In the genomic region with DNA sequence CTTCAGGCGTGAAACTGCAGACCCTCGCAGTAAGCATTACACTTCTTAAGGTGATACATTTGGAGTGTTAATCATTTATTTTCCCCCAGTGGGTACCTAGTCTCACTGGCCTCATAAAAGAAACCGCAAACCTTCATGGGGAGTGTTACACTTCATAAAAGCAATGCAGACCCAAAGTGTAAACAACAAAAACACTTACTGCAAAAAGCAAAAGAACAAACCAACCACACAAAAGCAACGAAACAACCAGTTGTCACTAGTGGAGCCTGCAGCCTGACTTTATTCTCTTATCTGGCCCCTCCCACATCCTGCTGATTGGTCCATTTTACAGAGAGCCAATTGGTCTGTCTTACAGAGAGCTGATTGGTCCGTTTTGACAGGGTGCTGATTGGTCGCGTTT, we compare ENCODE assay signal across 21 cellular contexts. TPM values are rescaled to one million over a fixed set of nuclear protein-coding genes. Genes with fewer than 3 reads are reported as not detected.
DNase-seq lines count a peak whose midpoint lies in the region; ATAC-seq lines count a peak whose summit lies in the region.
"Had no signal": no experiment of that assay in that cellular context is flagged by ENCODE, and none has a peak within 500 bp of the region (broad histone marks: within the 10 kb centered on the region; RNA-seq: fewer than 3 reads in every experiment).

No MANE protein-coding gene starts in this region.

- peak overlapping the region; percentile 13 for H3K4me3 Mint-ChIP-seq in activated naive CD8-positive, alpha-beta T cell
- H3K4me3 Mint-ChIP-seq in activated naive CD8-positive, alpha-beta T cell treated with anti-CD3 and anti-CD28 coated beads, Interleukin-2, amount 50 U/mL, for 24 hours: no peak overlapping the region
- H3K4me3 Mint-ChIP-seq in IgD-negative memory B cell: peak overlapping the region in 1 of 4 donors; percentile 74
- no peak overlapping the region for H3K4me3 Mint-ChIP-seq in activated CD8-positive, alpha-beta T cell treated with anti-CD3 and anti-CD28 coated beads, Interleukin-2, amount 10 ng/mL, durations not matched to agents 7 days and 5 days
- H3K4me3 Mint-ChIP-seq in stimulated activated memory B cell treated with anti-CD40 and anti-IgM and Interleukin-4, amounts not matched to agents 10 μg/mL and 1 μg/mL and 100 μg/mL, for 72 hours: no peak overlapping the region
- H3K4me3 Mint-ChIP-seq: activated T-cell treated with anti-CD3 and anti-CD28 coated beads, Interleukin-2, amount 50 U/mL, for 24 hours; mesothelial cell of epicardium; nephron; stimulated activated effector memory CD8-positive, alpha-beta T cell treated with anti-CD3 and anti-CD28 coated beads, Interleukin-12 subunit alpha, Interleukin-12 subunit beta, amount 100 ng/mL, for 72 hours had no signal

- ATAC-seq in activated naive CD8-positive, alpha-beta T cell treated with anti-CD3 and anti-CD28 coated beads, Interleukin-2, amount 50 U/mL, for 24 hours: no peak
- no peak for ATAC-seq in activated CD8-positive, alpha-beta T cell treated with anti-CD3 and anti-CD28 coated beads, Interleukin-2, amount 10 ng/mL, durations not matched to agents 7 days and 5 days
- no peak for ATAC-seq in stimulated activated memory B cell treated with anti-CD40 and anti-IgM and Interleukin-4, amounts not matched to agents 10 μg/mL and 1 μg/mL and 100 μg/mL, for 72 hours
- ATAC-seq in HG03520 (IDR thresholded peaks at IDR 0.05; ENCODE audit: unreplicated experiment): no peak
- ATAC-seq: gastroesophageal sphincter; Right ventricle myocardium inferior; SK-N-SH treated with all-trans-retinoic acid at 6 μM for 48 hours; stimulated activated effector memory CD8-positive, alpha-beta T cell treated with anti-CD3 and anti-CD28 coated beads, Interleukin-12 subunit alpha, Interleukin-12 subunit beta, amount 100 ng/mL, for 72 hours; upper lobe of right lung had no signal

- no peaks in the 10 kb centered on the region for H3K36me3 Mint-ChIP-seq in activated naive CD8-positive, alpha-beta T cell
- no peaks in the 10 kb centered on the region for H3K36me3 Mint-ChIP-seq in activated naive CD8-positive, alpha-beta T cell treated with anti-CD3 and anti-CD28 coated beads, Interleukin-2, amount 50 U/mL, for 24 hours (ENCODE audit: low read depth)
- peaks cover 4% of the 10 kb centered on the region for H3K36me3 Mint-ChIP-seq in IgD-negative memory B cell
- peaks cover 44% of the 10 kb centered on the region for H3K36me3 Mint-ChIP-seq in activated CD8-positive, alpha-beta T cell treated with anti-CD3 and anti-CD28 coated beads, Interleukin-2, amount 10 ng/mL, durations not matched to agents 7 days and 5 days (ENCODE audit: low read depth)
- H3K36me3 Mint-ChIP-seq in stimulated activated memory B cell treated with anti-CD40 and anti-IgM and Interleukin-4, amounts not matched to agents 10 μg/mL and 1 μg/mL and 100 μg/mL, for 72 hours: peaks cover 29% of the 10 kb centered on the region
- H3K36me3 Mint-ChIP-seq: mesothelial cell of epicardium; stimulated activated effector memory CD8-positive, alpha-beta T cell treated with anti-CD3 and anti-CD28 coated beads, Interleukin-12 subunit alpha, Interleukin-12 subunit beta, amount 100 ng/mL, for 72 hours had no signal

- H3K27ac Mint-ChIP-seq in activated naive CD8-positive, alpha-beta T cell: no peak overlapping the region
- no peak overlapping the region for H3K27ac Mint-ChIP-seq in activated naive CD8-positive, alpha-beta T cell treated with anti-CD3 and anti-CD28 coated beads, Interleukin-2, amount 50 U/mL, for 24 hours
- peak overlapping the region in 2 of 3 donors; percentile 67 to 72 for H3K27ac Mint-ChIP-seq in IgD-negative memory B cell
- H3K27ac Mint-ChIP-seq in activated CD8-positive, alpha-beta T cell treated with anti-CD3 and anti-CD28 coated beads, Interleukin-2, amount 10 ng/mL, durations not matched to agents 7 days and 5 days: peak overlapping the region; percentile 96
- peak overlapping the region; percentile 80 for H3K27ac Mint-ChIP-seq in stimulated activated memory B cell treated with anti-CD40 and anti-IgM and Interleukin-4, amounts not matched to agents 10 μg/mL and 1 μg/mL and 100 μg/mL, for 72 hours
- H3K27ac Mint-ChIP-seq: activated T-cell treated with anti-CD3 and anti-CD28 coated beads, Interleukin-2, amount 50 U/mL, for 24 hours; mesothelial cell of epicardium; nephron; stimulated activated effector memory CD8-positive, alpha-beta T cell treated with anti-CD3 and anti-CD28 coated beads, Interleukin-12 subunit alpha, Interleukin-12 subunit beta, amount 100 ng/mL, for 72 hours had no signal

- H3K9me3 Mint-ChIP-seq in activated naive CD8-positive, alpha-beta T cell (ENCODE audit: low read depth): no peaks in the 10 kb centered on the region
- no peaks in the 10 kb centered on the region for H3K9me3 Mint-ChIP-seq in activated naive CD8-positive, alpha-beta T cell treated with anti-CD3 and anti-CD28 coated beads, Interleukin-2, amount 50 U/mL, for 24 hours
- H3K9me3 Mint-ChIP-seq in IgD-negative memory B cell: no peaks in the 10 kb centered on the region
- H3K9me3 Mint-ChIP-seq in activated CD8-positive, alpha-beta T cell treated with anti-CD3 and anti-CD28 coated beads, Interleukin-2, amount 10 ng/mL, durations not matched to agents 7 days and 5 days (ENCODE audit: insufficient read depth): peaks cover 11% of the 10 kb centered on the region
- H3K9me3 Mint-ChIP-seq in stimulated activated memory B cell treated with anti-CD40 and anti-IgM and Interleukin-4, amounts not matched to agents 10 μg/mL and 1 μg/mL and 100 μg/mL, for 72 hours: no peaks in the 10 kb centered on the region
- H3K9me3 Mint-ChIP-seq: stimulated activated effector memory CD8-positive, alpha-beta T cell treated with anti-CD3 and anti-CD28 coated beads, Interleukin-12 subunit alpha, Interleukin-12 subunit beta, amount 100 ng/mL, for 72 hours had no signal

- POLR2A ChIA-PET in activated CD8-positive, alpha-beta T cell treated with anti-CD3 and anti-CD28 coated beads, Interleukin-2, amount 10 ng/mL, durations not matched to agents 7 days and 5 days (lab: Charles Lee): interaction anchor here (1.8 kb wide), 1 partner anchor 43 kb away, joined by 6 read pairs; no protein-coding TSS in a partner anchor

- H3K4me1 Mint-ChIP-seq in activated naive CD8-positive, alpha-beta T cell (ENCODE audit: low read depth): peaks cover 78% of the 10 kb centered on the region
- H3K4me1 Mint-ChIP-seq in activated naive CD8-positive, alpha-beta T cell treated with anti-CD3 and anti-CD28 coated beads, Interleukin-2, amount 50 U/mL, for 24 hours: peaks cover 63% of the 10 kb centered on the region
- H3K4me1 Mint-ChIP-seq in IgD-negative memory B cell: peaks cover 50 to 76% (median 66%) of the 10 kb centered on the region in 3 donors
- H3K4me1 Mint-ChIP-seq in activated CD8-positive, alpha-beta T cell treated with anti-CD3 and anti-CD28 coated beads, Interleukin-2, amount 10 ng/mL, durations not matched to agents 7 days and 5 days (ENCODE audit: low read depth): peaks cover 80% of the 10 kb centered on the region
- H3K4me1 Mint-ChIP-seq in stimulated activated memory B cell treated with anti-CD40 and anti-IgM and Interleukin-4, amounts not matched to agents 10 μg/mL and 1 μg/mL and 100 μg/mL, for 72 hours: peaks cover 64% of the 10 kb centered on the region

- no peak for DNase-seq in activated naive CD8-positive, alpha-beta T cell treated with anti-CD3 and anti-CD28 coated beads, Interleukin-2, amount 50 U/mL, for 24 hours
- peak; percentile 58 for DNase-seq in activated CD8-positive, alpha-beta T cell treated with anti-CD3 and anti-CD28 coated beads, Interleukin-2, amount 10 ng/mL, durations not matched to agents 7 days and 5 days
- no peak for DNase-seq in NCI-H128 (lab: John Stamatoyannopoulos, UW; ENCODE audit: unreplicated experiment)
- DNase-seq: activated T-cell treated with anti-CD3 and anti-CD28 coated beads, Interleukin-2, amount 50 U/mL, for 24 hours; HCEC 1CT; Kasumi-1; NCI-H1436 treated with DMSO at 0.1 percent for 48 hours; NCI-H226; NCI-H69; upper lobe of right lung had no signal

- CTCF ChIA-PET in activated CD8-positive, alpha-beta T cell treated with anti-CD3 and anti-CD28 coated beads, Interleukin-2, amount 10 ng/mL, durations not matched to agents 7 days and 5 days (lab: Charles Lee): interaction anchor here (0.8 kb wide), 1 partner anchor 23 kb away, joined by 5 read pairs; the partner anchor contains the start of gene LY86

- no peaks in the 10 kb centered on the region for H3K27me3 Mint-ChIP-seq in activated naive CD8-positive, alpha-beta T cell
- no peaks in the 10 kb centered on the region for H3K27me3 Mint-ChIP-seq in activated naive CD8-positive, alpha-beta T cell treated with anti-CD3 and anti-CD28 coated beads, Interleukin-2, amount 50 U/mL, for 24 hours
- H3K27me3 Mint-ChIP-seq in IgD-negative memory B cell: no peaks in the 10 kb centered on the region
- H3K27me3 Mint-ChIP-seq in activated CD8-positive, alpha-beta T cell treated with anti-CD3 and anti-CD28 coated beads, Interleukin-2, amount 10 ng/mL, durations not matched to agents 7 days and 5 days (ENCODE audit: low read depth): no peaks in the 10 kb centered on the region
- H3K27me3 Mint-ChIP-seq in stimulated activated memory B cell treated with anti-CD40 and anti-IgM and Interleukin-4, amounts not matched to agents 10 μg/mL and 1 μg/mL and 100 μg/mL, for 72 hours: no peaks in the 10 kb centered on the region
- H3K27me3 Mint-ChIP-seq: activated T-cell treated with anti-CD3 and anti-CD28 coated beads, Interleukin-2, amount 50 U/mL, for 24 hours had no signal

RNA-seq across cellular contexts. Expression of gene LY86, which starts 23.8 kb away (rescaled TPM):
- polyA plus RNA-seq in IgD-negative memory B cell: 394 TPM
- total RNA-seq in activated CD8-positive, alpha-beta T cell treated with anti-CD3 and anti-CD28 coated beads, Interleukin-2, amount 10 ng/mL, durations not matched to agents 7 days and 5 days: 1 to 10 TPM; 1.9 to 2.9 TPM
- total RNA-seq: endothelial cell of umbilical vein, mesothelial cell of epicardium had no signal
- polyA plus RNA-seq: endothelial cell of umbilical vein had no signal

Comparison
In these comparisons a context has a peak if more than half of its experiments do, and no peak if none do; other contexts are left out.
1. H3K27ac Mint-ChIP-seq: peak in IgD-negative memory B cell (2 of 3), activated CD8-positive, alpha-beta T cell treated with anti-CD3 and anti-CD28 coated beads, Interleukin-2, amount 10 ng/mL, durations not matched to agents 7 days and 5 days (single experiment) and stimulated activated memory B cell treated with anti-CD40 and anti-IgM and Interleukin-4, amounts not matched to agents 10 μg/mL and 1 μg/mL and 100 μg/mL, for 72 hours (single experiment); none in activated naive CD8-positive, alpha-beta T cell (single experiment) and activated naive CD8-positive, alpha-beta T cell treated with anti-CD3 and anti-CD28 coated beads, Interleukin-2, amount 50 U/mL, for 24 hours (single experiment).